ENCODE assay signal across 18 cellular contexts in genomic region chr4:39285853-39286252, GRCh38.
DNase-seq lines count a peak whose midpoint lies in the region; ATAC-seq, FAIRE-seq and TF ChIP-seq lines count a peak whose summit lies in the region.
"Had no signal": no experiment of that assay in that cellular context is flagged by ENCODE, and none has a peak within 500 bp of the region (broad histone marks: within the 10 kb centered on the region; RNA-seq: fewer than 3 reads in every experiment).

No MANE protein-coding gene starts in this region.

- no peak overlapping the region for H3K9ac ChIP-seq in K562 (ENCODE audit: insufficient read depth in 1 of 2, low read depth in 2 of 2, low read length in 2 of 2)
- H3K9ac ChIP-seq: BLaER1 had no signal

- no peak overlapping the region for H3K4me2 ChIP-seq in K562 (ENCODE audit: insufficient read depth, low read length)
- H3K4me2 ChIP-seq: BLaER1 had no signal

- FAIRE-seq in K562 (lab: Jason Lieb, UNC): no peak
- FAIRE-seq: GM12878, GM18507 had no signal

- POLR2A ChIA-PET in K562 (lab: Yijun Ruan, JAX): interaction anchor here (0.7 to 1.5 kb wide), 2 partner anchors 9 to 142 kb away, joined by 3 read pairs; no protein-coding TSS in a partner anchor
- POLR2A ChIA-PET in activated CD4-positive, alpha-beta T cell treated with anti-CD3 and anti-CD28 coated beads for 36 hours (lab: Charles Lee): no interaction called here

- CTCF ChIA-PET in K562 (lab: Yijun Ruan, JAX; ENCODE audit: low intra/inter-chr PET ratio): no interaction called here
- CTCF ChIA-PET in activated CD4-positive, alpha-beta T cell treated with anti-CD3 and anti-CD28 coated beads for 36 hours (lab: Charles Lee): interaction anchor here (1.0 to 1.2 kb wide), 2 partner anchors 11 to 178 kb away, joined by 3 read pairs; no protein-coding TSS in a partner anchor

- BruUV-seq in K562 (replicated peaks; lab: Mats Ljungman, UMichigan): no TSS peak

- peak overlapping the region; percentile 2 for H3K27ac Mint-ChIP-seq in T-helper 1 cell treated with Interleukin-12 subunit alpha and Interleukin-12 subunit beta and Interleukin-4 antibody, amounts not matched to agents 30 μg/mL and 1 μg/mL, for 36 hours
- peak overlapping the region; percentile 52 to 59 for H3K27ac Mint-ChIP-seq in natural killer cell treated with Interleukin-12 subunit alpha and Interleukin-12 subunit beta and Interleukin-15 and Interleukin-18, amount 100 ng/mL, for 72 hours
- no peak overlapping the region for H3K27ac Mint-ChIP-seq in activated CD4-positive, alpha-beta T cell treated with anti-CD3 and anti-CD28 coated beads for 36 hours

- H3K36me3 Mint-ChIP-seq in T-helper 1 cell treated with Interleukin-12 subunit alpha and Interleukin-12 subunit beta and Interleukin-4 antibody, amounts not matched to agents 30 μg/mL and 1 μg/mL, for 36 hours (ENCODE audit: low read depth): peaks cover 37% of the 10 kb centered on the region
- peaks cover 28% of the 10 kb centered on the region for H3K36me3 Mint-ChIP-seq in natural killer cell treated with Interleukin-12 subunit alpha and Interleukin-12 subunit beta and Interleukin-15 and Interleukin-18, amount 100 ng/mL, for 72 hours
- peaks cover 49% of the 10 kb centered on the region for H3K36me3 Mint-ChIP-seq in activated CD4-positive, alpha-beta T cell treated with anti-CD3 and anti-CD28 coated beads for 36 hours (ENCODE audit: low read depth)

- intact Hi-C loops in K562 (cut with micrococcal nuclease): no loop called here
- intact Hi-C loops in activated CD4-positive, alpha-beta T cell treated with anti-CD3 and anti-CD28 coated beads for 36 hours (cut with DNase I, micrococcal nuclease): loop anchor here in 1 of 2 experiments (5.0 kb wide), 1 partner anchor 161 kb away; no protein-coding TSS in a partner anchor

- H3K27me3 ChIP-seq in K562 (ENCODE audit: control insufficient read depth in 2 of 2, insufficient read depth in 2 of 2, low read length in 2 of 2) (no peaks in the 10 kb centered on the region), foreskin keratinocyte (no peaks in the 10 kb centered on the region)
- H3K27me3 ChIP-seq: BLaER1 had no signal

- no peaks in the 10 kb centered on the region for H3K27me3 Mint-ChIP-seq in T-helper 1 cell treated with Interleukin-12 subunit alpha and Interleukin-12 subunit beta and Interleukin-4 antibody, amounts not matched to agents 30 μg/mL and 1 μg/mL, for 36 hours (ENCODE audit: low read depth)
- no peaks in the 10 kb centered on the region for H3K27me3 Mint-ChIP-seq in natural killer cell treated with Interleukin-12 subunit alpha and Interleukin-12 subunit beta and Interleukin-15 and Interleukin-18, amount 100 ng/mL, for 72 hours
- H3K27me3 Mint-ChIP-seq in activated CD4-positive, alpha-beta T cell treated with anti-CD3 and anti-CD28 coated beads for 36 hours: no peaks in the 10 kb centered on the region
- H3K27me3 Mint-ChIP-seq: CD8-positive, alpha-beta memory T cell had no signal

- no peak for TF ChIP-seq CTCF in K562 (IDR thresholded peaks at IDR 0.05 in 2 of 3, conservative IDR thresholded peaks at IDR 0.05 in 1 of 3; ENCODE audit: insufficient read depth in 2 of 3, low read depth in 1 of 3, low read length in 3 of 3)
- TF ChIP-seq CTCF in foreskin keratinocyte (conservative IDR thresholded peaks at IDR 0.05): no peak

- H3K9me3 Mint-ChIP-seq in T-helper 1 cell treated with Interleukin-12 subunit alpha and Interleukin-12 subunit beta and Interleukin-4 antibody, amounts not matched to agents 30 μg/mL and 1 μg/mL, for 36 hours: no peaks in the 10 kb centered on the region
- no peaks in the 10 kb centered on the region for H3K9me3 Mint-ChIP-seq in natural killer cell treated with Interleukin-12 subunit alpha and Interleukin-12 subunit beta and Interleukin-15 and Interleukin-18, amount 100 ng/mL, for 72 hours
- no peaks in the 10 kb centered on the region for H3K9me3 Mint-ChIP-seq in activated CD4-positive, alpha-beta T cell treated with anti-CD3 and anti-CD28 coated beads for 36 hours (ENCODE audit: low read depth)
- H3K9me3 Mint-ChIP-seq: CD8-positive, alpha-beta memory T cell had no signal

- TF ChIP-seq RAD21 in K562 (CRISPR knock-in tag; conservative IDR thresholded peaks at IDR 0.05 in 1 of 2, IDR thresholded peaks at IDR 0.05 in 1 of 2): no peak

- H3K9me3 ChIP-seq in K562 (replicated peaks; ENCODE audit: control insufficient read depth, insufficient read depth, low read depth, low read length): no peaks in the 10 kb centered on the region
- H3K9me3 ChIP-seq: BLaER1 had no signal

- H3K79me2 ChIP-seq in K562 (ENCODE audit: control insufficient read depth, insufficient read depth, low read length): no peaks in the 10 kb centered on the region

- no peak overlapping the region for H3K4me3 ChIP-seq in K562
- H3K4me3 ChIP-seq: BLaER1, GM12878 had no signal

- peaks cover 43% of the 10 kb centered on the region; the same call in 2 of the 3 replicates for H3K36me3 ChIP-seq in K562 (ENCODE audit: control insufficient read depth, insufficient read depth, low read length)

- H4K20me1 ChIP-seq in K562 (replicated peaks; ENCODE audit: control insufficient read depth, insufficient read depth, low read length): no peaks in the 10 kb centered on the region
- H4K20me1 ChIP-seq: BLaER1 had no signal

- no peak overlapping the region for H2AFZ ChIP-seq in K562 (ENCODE audit: low read depth, low read length)

- H3K4me1 ChIP-seq in K562 (replicated peaks in 1 of 2; ENCODE audit: control insufficient read depth in 2 of 2, insufficient read depth in 2 of 2, low read length in 2 of 2): peaks cover 0 to 3% of the 10 kb centered on the region in 2 experiments; a peak in 2 of 5 replicates
- H3K4me1 ChIP-seq in foreskin keratinocyte: no peaks in the 10 kb centered on the region
- H3K4me1 ChIP-seq: BLaER1 had no signal

- DNase-seq in T-helper 1 cell: no peak
- peak; percentile 11 for DNase-seq in EH (ENCODE audit: low read depth)
- DNase-seq in K562 (ENCODE audit: extremely low read depth in 1 of 4, low spot score in 3 of 4): no peak
- no peak for DNase-seq in natural killer cell treated with Interleukin-12 subunit alpha and Interleukin-12 subunit beta and Interleukin-15 and Interleukin-18, amount 100 ng/mL, for 72 hours (ENCODE audit: low spot score)
- no peak for DNase-seq in activated CD4-positive, alpha-beta T cell treated with anti-CD3 and anti-CD28 coated beads for 36 hours
- no peak for DNase-seq in foreskin keratinocyte
- DNase-seq in NCI-H524 treated with DMSO at 0.1 percent for 48 hours (lab: John Stamatoyannopoulos, UW): no peak
- DNase-seq: 8988T; CD8-positive, alpha-beta memory T cell; DMS79 treated with DMSO at 0.1 percent for 48 hours; GDM1; NCI-H1417; NCI-H1930; NCI-H69 had no signal

- H3K27ac ChIP-seq in K562 (ENCODE audit: extremely low read depth, low read depth, low read length): no peak overlapping the region
- no peak overlapping the region for H3K27ac ChIP-seq in foreskin keratinocyte
- H3K27ac ChIP-seq: BLaER1 had no signal

- no peak; the same call in none of the 3 replicates for ATAC-seq in K562
- peak in 1 of 2 donors; percentile 6 for ATAC-seq in natural killer cell treated with Interleukin-12 subunit alpha and Interleukin-12 subunit beta and Interleukin-15 and Interleukin-18, amount 100 ng/mL, for 72 hours
- ATAC-seq in activated CD4-positive, alpha-beta T cell treated with anti-CD3 and anti-CD28 coated beads for 36 hours: no peak
- ATAC-seq in foreskin keratinocyte: no peak
- ATAC-seq: GM12878 had no signal

- H3K4me1 Mint-ChIP-seq in T-helper 1 cell treated with Interleukin-12 subunit alpha and Interleukin-12 subunit beta and Interleukin-4 antibody, amounts not matched to agents 30 μg/mL and 1 μg/mL, for 36 hours (ENCODE audit: low read depth): peaks cover 13% of the 10 kb centered on the region
- H3K4me1 Mint-ChIP-seq in natural killer cell treated with Interleukin-12 subunit alpha and Interleukin-12 subunit beta and Interleukin-15 and Interleukin-18, amount 100 ng/mL, for 72 hours (ENCODE audit: low read depth in 2 of 2): peaks cover 0 to 14% of the 10 kb centered on the region in 2 donors
- H3K4me1 Mint-ChIP-seq in activated CD4-positive, alpha-beta T cell treated with anti-CD3 and anti-CD28 coated beads for 36 hours: peaks cover 2% of the 10 kb centered on the region
- H3K4me1 Mint-ChIP-seq: CD8-positive, alpha-beta memory T cell had no signal

- WGBS in K562 (ENCODE audit: insufficient coverage, low coverage, missing lambda C conversion rate): 63% methylated on average over 2 of the region's 2 CpGs

- TF ChIP-seq POLR2A in K562 (conservative IDR thresholded peaks at IDR 0.05): no peak; the same call in 1 of the 2 replicates

- in situ Hi-C loops in K562 (cut with MboI): no loop called here

- no peak overlapping the region for H3K4me3 Mint-ChIP-seq in T-helper 1 cell treated with Interleukin-12 subunit alpha and Interleukin-12 subunit beta and Interleukin-4 antibody, amounts not matched to agents 30 μg/mL and 1 μg/mL, for 36 hours
- peak overlapping the region; percentile 2 for H3K4me3 Mint-ChIP-seq in natural killer cell treated with Interleukin-12 subunit alpha and Interleukin-12 subunit beta and Interleukin-15 and Interleukin-18, amount 100 ng/mL, for 72 hours
- no peak overlapping the region for H3K4me3 Mint-ChIP-seq in activated CD4-positive, alpha-beta T cell treated with anti-CD3 and anti-CD28 coated beads for 36 hours
- H3K4me3 Mint-ChIP-seq: CD8-positive, alpha-beta memory T cell had no signal

- H3K9me1 ChIP-seq in K562 (ENCODE audit: control insufficient read depth, insufficient read depth, low read length): no peaks in the 10 kb centered on the region

- TF ChIP-seq EP300 in K562 (IDR thresholded peaks at IDR 0.05; ENCODE audit: low read length): no peak

TF ChIP-seq in K562, 482 proteins besides CTCF, POLR2A, EP300 and RAD21 (continues in another document):
- TF ChIP-seq MAFG (tag; conservative IDR thresholded peaks at IDR 0.05) (peak; percentile 60), FOXA3 (CRISPR knock-in tag; conservative IDR thresholded peaks at IDR 0.05 in 1 of 2, IDR thresholded peaks at IDR 0.05 in 1 of 2) (no peak), MYBL2 (IDR thresholded peaks at IDR 0.05; ENCODE audit: low read depth) (no peak), MYBL2 (CRISPR knock-in tag; IDR thresholded peaks at IDR 0.05; ENCODE audit: borderline replicate concordance) (no peak), MYNN (IDR thresholded peaks at IDR 0.05) (peak; percentile 2; the same call in 1 of the 2 replicates), MYNN (CRISPR knock-in tag; IDR thresholded peaks at IDR 0.05) (no peak), NUFIP1 (IDR thresholded peaks at IDR 0.05; ENCODE audit: partially characterized antibody) (no peak)
